In genomic region chr17:71917715-71918114, GRCh38 we compare ENCODE assay signal across 18 cellular contexts.
A peak's percentile ranks its signal among the peaks of the same experiment; 100 is the strongest.
DNase-seq lines count a peak whose midpoint lies in the region; ATAC-seq, FAIRE-seq and TF ChIP-seq lines count a peak whose summit lies in the region.
"Had no signal": no experiment of that assay in that cellular context is flagged by ENCODE, and none has a peak within 500 bp of the region (broad histone marks: within the 10 kb centered on the region; RNA-seq: fewer than 3 reads in every experiment).

No MANE protein-coding gene starts in this region.

- no peak for TF ChIP-seq CTCF in mammary epithelial cell (conservative IDR thresholded peaks at IDR 0.05 in 1 of 2, IDR thresholded peaks at IDR 0.05 in 1 of 2; ENCODE audit: extremely low read depth in 1 of 2, insufficient read depth in 1 of 2, low read depth in 1 of 2, low read length in 2 of 2)
- no peak for TF ChIP-seq CTCF in MCF 10A (IDR thresholded peaks at IDR 0.05; ENCODE audit: unreplicated experiment)
- TF ChIP-seq CTCF in PC-3 (conservative IDR thresholded peaks at IDR 0.05; ENCODE audit: low read depth, low read length): no peak
- TF ChIP-seq CTCF in bronchial epithelial cell (IDR thresholded peaks at IDR 0.05; ENCODE audit: insufficient read depth, low read length, severe bottlenecking): no peak
- no peak for TF ChIP-seq CTCF in uterus (IDR thresholded peaks at IDR 0.05)

- no peaks in the 10 kb centered on the region for H3K27me3 Mint-ChIP-seq in MCF 10A (ENCODE audit: insufficient read depth, unreplicated experiment)
- H3K27me3 Mint-ChIP-seq: CD4-positive, CD25-positive, alpha-beta regulatory T cell had no signal

- no TSS peak for BruUV-seq in mammary epithelial cell (replicated peaks; lab: Mats Ljungman, UMichigan)
- BruUV-seq in MCF 10A (replicated peaks; lab: Mats Ljungman, UMichigan): no TSS peak
- no TSS peak for BruUV-seq in PC-3 (replicated peaks; lab: Mats Ljungman, UMichigan)

- H3K4me1 Mint-ChIP-seq in MCF 10A (ENCODE audit: insufficient read depth, unreplicated experiment): peaks cover 20% of the 10 kb centered on the region
- H3K4me1 Mint-ChIP-seq: CD4-positive, CD25-positive, alpha-beta regulatory T cell had no signal

- no peaks in the 10 kb centered on the region for H3K79me2 ChIP-seq in mammary epithelial cell (ENCODE audit: insufficient read depth, low read length)
- no peaks in the 10 kb centered on the region for H3K79me2 ChIP-seq in PC-3 (ENCODE audit: low read length)

- no peaks in the 10 kb centered on the region for H3K9me3 ChIP-seq in mammary epithelial cell (replicated peaks; ENCODE audit: insufficient read depth, low read length)
- no peaks in the 10 kb centered on the region for H3K9me3 ChIP-seq in PC-3 (ENCODE audit: low read length)
- no peaks in the 10 kb centered on the region for H3K9me3 ChIP-seq in uterus
- H3K9me3 ChIP-seq: Caco-2, HAP-1 had no signal

- no peaks in the 10 kb centered on the region for H3K36me3 Mint-ChIP-seq in MCF 10A (ENCODE audit: insufficient read depth, unreplicated experiment)
- H3K36me3 Mint-ChIP-seq: CD4-positive, CD25-positive, alpha-beta regulatory T cell; CD8-positive, alpha-beta T cell had no signal

- in situ Hi-C loops in mammary epithelial cell (cut with MboI; ENCODE audit: low sequenced_read_pairs in 2 of 2): no loop called here

- no peak for TF ChIP-seq POLR2A in uterus (IDR thresholded peaks at IDR 0.05)

- H3F3A ChIP-seq in PC-3 (ENCODE audit: low read length, unreplicated experiment): no peaks in the 10 kb centered on the region

- H3K4me3 Mint-ChIP-seq in MCF 10A (ENCODE audit: unreplicated experiment): no peak overlapping the region
- H3K4me3 Mint-ChIP-seq: CD4-positive, CD25-positive, alpha-beta regulatory T cell; CD8-positive, alpha-beta T cell had no signal

- H3K9ac ChIP-seq in mammary epithelial cell (ENCODE audit: insufficient read depth, low read length): no peak overlapping the region
- no peak overlapping the region for H3K9ac ChIP-seq in PC-3 (ENCODE audit: low read length)

- H3K9me3 Mint-ChIP-seq in MCF 10A (ENCODE audit: unreplicated experiment): peaks cover 7% of the 10 kb centered on the region
- H3K9me3 Mint-ChIP-seq: CD8-positive, alpha-beta T cell had no signal

- H4K20me1 ChIP-seq in mammary epithelial cell (ENCODE audit: insufficient read depth, low read length) (no peaks in the 10 kb centered on the region), PC-3 (ENCODE audit: low read length) (no peaks in the 10 kb centered on the region)

- H3K36me3 ChIP-seq in mammary epithelial cell (ENCODE audit: insufficient read depth, low read length) (no peaks in the 10 kb centered on the region), PC-3 (ENCODE audit: low read depth, low read length) (no peaks in the 10 kb centered on the region), bronchial epithelial cell (ENCODE audit: control insufficient read depth, insufficient read depth, low read length) (no peaks in the 10 kb centered on the region), uterus (no peaks in the 10 kb centered on the region)
- H3K36me3 ChIP-seq: HAP-1 had no signal

- H3K27ac ChIP-seq in mammary epithelial cell (ENCODE audit: insufficient read depth, low read depth, low read length) (no peak overlapping the region), PC-3 (ENCODE audit: low read length) (peak overlapping the region; percentile 59), uterus (no peak overlapping the region)

- ATAC-seq in PC-3: peak; percentile 72
- no peak for ATAC-seq in HG02763 (IDR thresholded peaks at IDR 0.05; ENCODE audit: unreplicated experiment)
- ATAC-seq in GM21723 (IDR thresholded peaks at IDR 0.05; ENCODE audit: unreplicated experiment): no peak
- ATAC-seq: CD8-positive, alpha-beta T cell had no signal

- no peaks in the 10 kb centered on the region for H3K9me2 ChIP-seq in PC-3 (replicated peaks; ENCODE audit: low read length)

- no peak overlapping the region for H3K27ac Mint-ChIP-seq in MCF 10A (ENCODE audit: low read depth, unreplicated experiment)
- H3K27ac Mint-ChIP-seq: CD4-positive, CD25-positive, alpha-beta regulatory T cell; CD8-positive, alpha-beta T cell had no signal

- POLR2A ChIA-PET in MCF 10A (lab: Yijun Ruan, JAX): no interaction called here
- POLR2A ChIA-PET in PC-3 (lab: Charles Lee; ENCODE audit: unreplicated experiment): interaction anchor here (0.7 kb wide), 1 partner anchor 9 kb away, joined by 7 read pairs; no protein-coding TSS in a partner anchor

- H3K4me2 ChIP-seq in mammary epithelial cell (ENCODE audit: insufficient read depth, low read depth, low read length) (no peak overlapping the region), PC-3 (ENCODE audit: low read length) (peak overlapping the region; percentile 52)

- dilution Hi-C loops in mammary epithelial cell (cut with HindIII; ENCODE audit: low sequenced_read_pairs): no loop called here

- H2AFZ ChIP-seq in mammary epithelial cell (ENCODE audit: low read depth, low read length) (no peak overlapping the region), PC-3 (ENCODE audit: low read length) (no peak overlapping the region)

- H3K27me3 ChIP-seq in mammary epithelial cell (ENCODE audit: insufficient read depth, low read length) (no peaks in the 10 kb centered on the region), PC-3 (ENCODE audit: low read length) (no peaks in the 10 kb centered on the region), bronchial epithelial cell (ENCODE audit: control insufficient read depth, insufficient read depth, low read length) (no peaks in the 10 kb centered on the region), uterus (no peaks in the 10 kb centered on the region)

- WGBS in mammary epithelial cell (ENCODE audit: low coverage, missing lambda C conversion rate): 50% methylated on average over 2 of the region's 2 CpGs

- no peak for FAIRE-seq in bronchial epithelial cell (lab: Jason Lieb, UNC)
- FAIRE-seq: G401.6, GM19239 had no signal

- H3K4me3 ChIP-seq in mammary epithelial cell (replicated peaks in 1 of 3; ENCODE audit: insufficient read depth in 1 of 3, low read depth in 2 of 3, low read length in 3 of 3): no peak overlapping the region
- no peak overlapping the region for H3K4me3 ChIP-seq in PC-3 (ENCODE audit: low read length)
- no peak overlapping the region for H3K4me3 ChIP-seq in bronchial epithelial cell (ENCODE audit: low read depth, low read length)
- H3K4me3 ChIP-seq in uterus: no peak overlapping the region
- H3K4me3 ChIP-seq: HAP-1 had no signal

- intact Hi-C loops in mammary epithelial cell (cut with micrococcal nuclease) (no loop called here), MCF 10A (cut with micrococcal nuclease) (no loop called here), PC-3 (cut with micrococcal nuclease) (no loop called here), uterus (cut with DNase I; ENCODE audit: low total_unique reads) (no loop called here)

- DNase-seq in mammary epithelial cell: peak; percentile 34
- no peak for DNase-seq in MCF 10A (ENCODE audit: unreplicated experiment)
- DNase-seq in PC-3: peak; percentile 82
- DNase-seq in bronchial epithelial cell (ENCODE audit: low read depth): peak; percentile 25
- no peak for DNase-seq in uterus
- DNase-seq: 8988T; C1 segment of cervical spinal cord; Caco-2; CD4-positive, CD25-positive, alpha-beta regulatory T cell; CD8-positive, alpha-beta T cell; DMS153; DMS79 treated with DMSO at 0.1 percent for 48 hours; GOT3 had no signal

- CTCF ChIA-PET in mammary epithelial cell (lab: Charles Lee; ENCODE audit: low non-redundant PET): no interaction called here
- CTCF ChIA-PET in MCF 10A (lab: Yijun Ruan, JAX): no interaction called here
- CTCF ChIA-PET in PC-3 (lab: Charles Lee): interaction anchor here (0.6 kb wide), 1 partner anchor 1153 kb away, joined by 3 read pairs; no protein-coding TSS in a partner anchor

- H3K4me1 ChIP-seq in mammary epithelial cell (ENCODE audit: insufficient read depth, low read length) (peaks cover 25% of the 10 kb centered on the region), PC-3 (ENCODE audit: insufficient read depth, low read length) (peaks cover 30% of the 10 kb centered on the region), uterus (no peaks in the 10 kb centered on the region)
- H3K4me1 ChIP-seq: Caco-2, HAP-1 had no signal

Comparison
In these comparisons a context has a peak if more than half of its experiments do, and no peak if none do; other contexts are left out.
1. DNase-seq: peak in mammary epithelial cell (single experiment), PC-3 (single experiment) and bronchial epithelial cell (single experiment); none in MCF 10A (single experiment) and uterus (0 of 2).